In genomic region chr4:138935135-138935795, GRCh38 we compare ENCODE assay signal across 21 cellular contexts.
"Had no signal": no experiment of that assay in that cellular context is flagged by ENCODE, and none has a peak within 500 bp of the region (broad histone marks: within the 10 kb centered on the region; RNA-seq: fewer than 3 reads in every experiment).

No MANE protein-coding gene starts in this region.

- DNase-seq: dermis blood vessel endothelial cell; dorsolateral prefrontal cortex; effector CD4-positive, alpha-beta T cell; effector memory CD4-positive, alpha-beta T cell; foreskin keratinocyte; heart left ventricle; hippocampal formation; left colon; left lung; left ventricle myocardium superior; lower lobe of right lung; mesenchymal stem cell; naive thymus-derived CD4-positive, alpha-beta T cell had no signal

- H3K4me1 ChIP-seq: foreskin keratinocyte, lower lobe of right lung had no signal

- FAIRE-seq: colon, endothelial cell of umbilical vein, frontal cortex, islet of Langerhans, keratinocyte had no signal

- H3K9me3 ChIP-seq: esophagus muscularis mucosa, gastroesophageal sphincter, heart left ventricle, left lung, lower lobe of right lung had no signal

- ATAC-seq: foreskin keratinocyte; gastroesophageal sphincter; heart left ventricle; left colon; left lung; left ventricle myocardium superior; lower lobe of right lung; naive thymus-derived CD4-positive, alpha-beta T cell had no signal

- H3K36me3 ChIP-seq: esophagus muscularis mucosa, gastroesophageal sphincter, heart left ventricle, left lung, lower lobe of right lung had no signal

- H3K27ac ChIP-seq: coronary artery, dorsolateral prefrontal cortex, esophagus muscularis mucosa, foreskin keratinocyte, gastroesophageal sphincter, heart left ventricle, left lung, lower lobe of right lung had no signal

- H3K4me3 ChIP-seq: coronary artery, dorsolateral prefrontal cortex, esophagus muscularis mucosa, gastroesophageal sphincter, heart left ventricle, left lung, lower lobe of right lung had no signal

- H3K27me3 ChIP-seq: dorsolateral prefrontal cortex, esophagus muscularis mucosa, foreskin keratinocyte, gastroesophageal sphincter, heart left ventricle, left lung had no signal
